2 cellular contexts compared by ENCODE assay signal in genomic region chr16:5134739-5135452, GRCh38.
A peak's percentile ranks its signal among the peaks of the same experiment; 100 is the strongest.
TF ChIP-seq lines count a peak whose summit lies in the region.

No MANE protein-coding gene starts in this region.

TF ChIP-seq in H1, 55 proteins besides CTCF, POLR2A, EP300 and RAD21:
- TF ChIP-seq CREB1 (IDR thresholded peaks at IDR 0.05) (0 out of 2 replicates have a peak, but pooled peaks have one; percentile 38), JUN (IDR thresholded peaks at IDR 0.05; ENCODE audit: low read depth, low read length) (0 out of 2 replicates have a peak, but pooled peaks have one; percentile 33), JUND (IDR thresholded peaks at IDR 0.05; ENCODE audit: low read length) (peak; percentile 72), CEBPB (IDR thresholded peaks at IDR 0.05; ENCODE audit: low read depth, low read length) (peak; percentile 92), ASH2L (IDR thresholded peaks at IDR 0.05; ENCODE audit: low read length) (peak; percentile 33)

TF ChIP-seq in liver, 16 proteins besides CTCF, POLR2A, EP300 and RAD21:
- TF ChIP-seq HNF4G (IDR thresholded peaks at IDR 0.05): peak; percentile 45
- peak; percentile 7 to 65 for TF ChIP-seq RXRA (IDR thresholded peaks at IDR 0.05)
- TF ChIP-seq, protein P1, sequence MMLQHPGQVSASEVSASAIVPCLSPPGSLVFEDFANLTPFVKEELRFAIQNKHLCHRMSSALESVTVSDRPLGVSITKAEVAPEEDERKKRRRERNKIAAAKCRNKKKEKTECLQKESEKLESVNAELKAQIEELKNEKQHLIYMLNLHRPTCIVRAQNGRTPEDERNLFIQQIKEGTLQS (IDR thresholded peaks at IDR 0.05): peak; percentile 60
- TF ChIP-seq SP1 (IDR thresholded peaks at IDR 0.05): peak; percentile 56
- peak; percentile 75 to 83 for TF ChIP-seq HNF4A (conservative IDR thresholded peaks at IDR 0.05)
- peak in 1 of 2 donors; percentile 33 for TF ChIP-seq JUND (IDR thresholded peaks at IDR 0.05)
